ENCODE assay signal across 24 cellular contexts in genomic region chr14:96803958-96804357, GRCh38. TPM values are rescaled to one million over a fixed set of nuclear protein-coding genes. Genes with fewer than 3 reads are reported as not detected.
DNase-seq lines count a peak whose midpoint lies in the region; ATAC-seq and TF ChIP-seq lines count a peak whose summit lies in the region.
"Had no signal": no experiment of that assay in that cellular context is flagged by ENCODE, and none has a peak within 500 bp of the region (broad histone marks: within the 10 kb centered on the region; RNA-seq: fewer than 3 reads in every experiment).

No MANE protein-coding gene starts in this region.

- H3K9ac ChIP-seq in SK-N-SH (no peak overlapping the region), mesenchymal stem cell (ENCODE audit: low read length) (peak overlapping the region; percentile 29)
- H3K9ac ChIP-seq: parathyroid adenoma had no signal

- H2BK120ac ChIP-seq in mesenchymal stem cell (ENCODE audit: low read depth, low read length): no peak overlapping the region

- H4K91ac ChIP-seq in mesenchymal stem cell (ENCODE audit: low read length): no peak overlapping the region

- no peak overlapping the region for H4K8ac ChIP-seq in mesenchymal stem cell (ENCODE audit: low read length)

- TF ChIP-seq EP300 in SK-N-SH (IDR thresholded peaks at IDR 0.05; ENCODE audit: borderline replicate concordance in 1 of 2, low read depth in 1 of 2, low read length in 1 of 2): no peak

- no peaks in the 10 kb centered on the region for H3K9me2 ChIP-seq in SK-N-SH

- H3K27ac Mint-ChIP-seq in activated T-helper 17 cell treated with anti-CD3 and anti-CD28 coated beads, Interleukin-2, amount 50 U/mL, for 72 hours: peak overlapping the region; percentile 31
- H3K27ac Mint-ChIP-seq in WTC11: no peak overlapping the region; the same call in 1 of the 2 replicates
- H3K27ac Mint-ChIP-seq: activated naive CD4-positive, alpha-beta T cell treated with anti-CD3 and anti-CD28 coated beads, Interleukin-2, amount 10 ng/mL, durations not matched to agents 7 days and 5 days; H9 had no signal

- H3K27me3 Mint-ChIP-seq in activated T-helper 17 cell treated with anti-CD3 and anti-CD28 coated beads, Interleukin-2, amount 50 U/mL, for 72 hours: no peaks in the 10 kb centered on the region
- no peaks in the 10 kb centered on the region for H3K27me3 Mint-ChIP-seq in WTC11 (ENCODE audit: low read depth)
- H3K27me3 Mint-ChIP-seq: activated naive CD4-positive, alpha-beta T cell treated with anti-CD3 and anti-CD28 coated beads, Interleukin-2, amount 10 ng/mL, durations not matched to agents 7 days and 5 days had no signal

- no peaks in the 10 kb centered on the region for H3F3A ChIP-seq in SK-N-SH (replicated peaks; ENCODE audit: insufficient read depth)

- no peak overlapping the region for H2BK12ac ChIP-seq in mesenchymal stem cell (ENCODE audit: low read length in 2 of 2)

- 95% methylated on average over 2 of the region's 2 CpGs for WGBS in SK-N-SH (ENCODE audit: low lambda C conversion rate)
- WGBS in mesenchymal stem cell: 100% methylated on average over 1 of the region's 2 CpGs

- H3K4me1 Mint-ChIP-seq in activated T-helper 17 cell treated with anti-CD3 and anti-CD28 coated beads, Interleukin-2, amount 50 U/mL, for 72 hours: peaks cover 27% of the 10 kb centered on the region
- H3K4me1 Mint-ChIP-seq in WTC11: peaks cover 42% of the 10 kb centered on the region

- H4K20me1 ChIP-seq in SK-N-SH (ENCODE audit: insufficient read depth): peaks cover 3% of the 10 kb centered on the region; the same call in 1 of the 2 replicates

- peaks cover 96% of the 10 kb centered on the region for H3K79me2 ChIP-seq in SK-N-SH (ENCODE audit: insufficient read depth)

- no peak overlapping the region for H3K4ac ChIP-seq in mesenchymal stem cell (ENCODE audit: low read depth in 1 of 2, low read length in 2 of 2)

- H3K4me3 Mint-ChIP-seq in activated T-helper 17 cell treated with anti-CD3 and anti-CD28 coated beads, Interleukin-2, amount 50 U/mL, for 72 hours: peak overlapping the region; percentile 37
- H3K4me3 Mint-ChIP-seq in WTC11: no peak overlapping the region
- H3K4me3 Mint-ChIP-seq: activated naive CD4-positive, alpha-beta T cell treated with anti-CD3 and anti-CD28 coated beads, Interleukin-2, amount 10 ng/mL, durations not matched to agents 7 days and 5 days; H9 had no signal

- peak overlapping the region; percentile 31 for H3K4me2 ChIP-seq in SK-N-SH
- H3K4me2 ChIP-seq in mesenchymal stem cell (ENCODE audit: low read length, poor library complexity, severe bottlenecking): no peak overlapping the region
- H3K4me2 ChIP-seq: PC-9 had no signal

- ATAC-seq in SK-N-SH treated with all-trans-retinoic acid at 6 μM for 48 hours (no peak), GM18511 (IDR thresholded peaks at IDR 0.05; ENCODE audit: unreplicated experiment) (peak; percentile 47), GM21515 (IDR thresholded peaks at IDR 0.05; ENCODE audit: unreplicated experiment) (no peak), WTC11 (no peak)
- no peak for ATAC-seq in activated T-helper 17 cell treated with anti-CD3 and anti-CD28 coated beads, Interleukin-2, amount 50 U/mL, for 72 hours (replicated peaks)
- ATAC-seq: sciatic nerve had no signal

- no peak for TF ChIP-seq CTCF in SK-N-SH (IDR thresholded peaks at IDR 0.05)
- TF ChIP-seq CTCF in WTC11 (IDR thresholded peaks at IDR 0.05): no peak

- peaks cover 6% of the 10 kb centered on the region for H3K36me3 Mint-ChIP-seq in activated T-helper 17 cell treated with anti-CD3 and anti-CD28 coated beads, Interleukin-2, amount 50 U/mL, for 72 hours (ENCODE audit: low read depth)
- H3K36me3 Mint-ChIP-seq in WTC11: no peaks in the 10 kb centered on the region

- no peaks in the 10 kb centered on the region for H3K36me3 ChIP-seq in SK-N-SH (replicated peaks in 1 of 2; ENCODE audit: control insufficient read depth in 1 of 2, insufficient read depth in 2 of 2, low read length in 1 of 2)
- no peaks in the 10 kb centered on the region for H3K36me3 ChIP-seq in mesenchymal stem cell (ENCODE audit: control insufficient read depth in 1 of 2, insufficient read depth in 2 of 2, low read depth in 1 of 2, low read length in 2 of 2)
- H3K36me3 ChIP-seq: ascending aorta, tibial artery had no signal

- no peaks in the 10 kb centered on the region for H3K9me3 Mint-ChIP-seq in activated T-helper 17 cell treated with anti-CD3 and anti-CD28 coated beads, Interleukin-2, amount 50 U/mL, for 72 hours
- no peaks in the 10 kb centered on the region for H3K9me3 Mint-ChIP-seq in WTC11
- H3K9me3 Mint-ChIP-seq: activated naive CD4-positive, alpha-beta T cell treated with anti-CD3 and anti-CD28 coated beads, Interleukin-2, amount 10 ng/mL, durations not matched to agents 7 days and 5 days; H9 had no signal

- no peak overlapping the region for H2AK5ac ChIP-seq in mesenchymal stem cell (ENCODE audit: low read length, severe bottlenecking)

- H3K18ac ChIP-seq in mesenchymal stem cell (ENCODE audit: low read depth in 1 of 2, low read length in 2 of 2): no peak overlapping the region

- H3K27me3 ChIP-seq in SK-N-SH (ENCODE audit: insufficient read depth) (no peaks in the 10 kb centered on the region), mesenchymal stem cell (ENCODE audit: control insufficient read depth in 1 of 2, insufficient read depth in 1 of 2, low read length in 2 of 2) (no peaks in the 10 kb centered on the region)
- H3K27me3 ChIP-seq: ascending aorta, SJCRH30, tibial artery had no signal

- peaks cover 22% of the 10 kb centered on the region for H3K79me1 ChIP-seq in mesenchymal stem cell (replicated peaks; ENCODE audit: low read length, poor library complexity, severe bottlenecking)

- no peak overlapping the region for H3K23ac ChIP-seq in mesenchymal stem cell (ENCODE audit: low read length in 2 of 2)

- CTCF ChIA-PET in SK-N-SH (lab: Yijun Ruan, JAX) (no interaction called here), WTC11 (lab: Charles Lee) (no interaction called here)

- H2BK15ac ChIP-seq in mesenchymal stem cell (ENCODE audit: low read depth, poor library complexity, severe bottlenecking): no peak overlapping the region

- H3K4me1 ChIP-seq in SK-N-SH (ENCODE audit: control insufficient read depth in 1 of 2, insufficient read depth in 2 of 2, low read depth in 1 of 2, low read length in 1 of 2): peaks cover 4 to 6% of the 10 kb centered on the region in 2 experiments; a peak in 3 of 4 replicates
- no peaks in the 10 kb centered on the region for H3K4me1 ChIP-seq in mesenchymal stem cell (ENCODE audit: control insufficient read depth, insufficient read depth, low read depth, low read length)
- H3K4me1 ChIP-seq: ascending aorta, parathyroid adenoma, tibial artery had no signal

- no peak overlapping the region for H3K27ac ChIP-seq in SK-N-SH (ENCODE audit: low read depth in 2 of 2, low read length in 1 of 2)
- H3K27ac ChIP-seq in mesenchymal stem cell (ENCODE audit: low read length, poor library complexity, severe bottlenecking): no peak overlapping the region
- H3K27ac ChIP-seq: 22Rv1, ascending aorta, parathyroid adenoma, PC-9, tibial artery had no signal

- no peak for DNase-seq in SK-N-SH
- DNase-seq in mesenchymal stem cell: peak; percentile 34
- no peak for DNase-seq in NCI-H345 (lab: John Stamatoyannopoulos, UW)
- no peak for DNase-seq in WTC11 (ENCODE audit: low spot score)
- DNase-seq: activated CD4-positive, alpha-beta T cell treated with anti-CD3 and anti-CD28 coated beads for 1 hour; activated CD8-positive, alpha-beta memory T cell treated with anti-CD3 and anti-CD28 coated beads, Interleukin-2, amount 50 U/mL, for 4 hours; activated naive CD4-positive, alpha-beta T cell treated with anti-CD3 and anti-CD28 coated beads, Interleukin-2, amount 10 ng/mL, durations not matched to agents 7 days and 5 days; H9; NCI-H1417 treated with DMSO at 0.1 percent for 48 hours; NCI-H2171; NCI-H748 treated with DMSO at 0.1 percent for 48 hours; PC-9; SJCRH30; stimulated activated naive CD4-positive, alpha-beta T cell treated with Interleukin-2 at 50 U/mL for 16 hours; T1000; tibial artery had no signal

- POLR2A ChIA-PET in SK-N-SH (lab: Yijun Ruan, JAX) (no interaction called here), WTC11 (lab: Charles Lee) (no interaction called here)

- H2AFZ ChIP-seq in SK-N-SH (ENCODE audit: low read depth) (peak overlapping the region; percentile 4; the same call in 1 of the 2 replicates), mesenchymal stem cell (ENCODE audit: low read depth, low read length) (no peak overlapping the region)
- H2AFZ ChIP-seq: parathyroid adenoma, PC-9 had no signal

- H3K9me3 ChIP-seq in SK-N-SH: no peaks in the 10 kb centered on the region
- no peaks in the 10 kb centered on the region for H3K9me3 ChIP-seq in mesenchymal stem cell (ENCODE audit: control insufficient read depth, low read length)
- H3K9me3 ChIP-seq: ascending aorta, SJCRH30, tibial artery had no signal

- H3K4me3 ChIP-seq in SK-N-SH (ENCODE audit: low read depth in 2 of 2, low read length in 1 of 2): peak overlapping the region in 1 of 2 experiments; percentile 20; a peak in 1 of 4 replicates
- peak overlapping the region in 1 of 2 experiments; percentile 46 for H3K4me3 ChIP-seq in mesenchymal stem cell (ENCODE audit: insufficient read depth in 1 of 2, low read depth in 1 of 2, low read length in 2 of 2)
- H3K4me3 ChIP-seq: ascending aorta, PC-9, SJCRH30, tibial artery had no signal

- no peak for TF ChIP-seq RAD21 in SK-N-SH (IDR thresholded peaks at IDR 0.05; ENCODE audit: low read length)

- H3K14ac ChIP-seq in mesenchymal stem cell (ENCODE audit: low read length in 2 of 2): no peak overlapping the region

- H2BK5ac ChIP-seq in mesenchymal stem cell (ENCODE audit: low read depth, low read length, poor library complexity, severe bottlenecking): no peak overlapping the region

TF ChIP-seq in SK-N-SH, 30 proteins besides CTCF, POLR2A, EP300 and RAD21 (continues in another document):
- TF ChIP-seq NRF1 (IDR thresholded peaks at IDR 0.05; ENCODE audit: low read depth, low read length) (no peak), MXI1 (IDR thresholded peaks at IDR 0.05; ENCODE audit: low read depth, low read length) (no peak), RXRA (IDR thresholded peaks at IDR 0.05; ENCODE audit: borderline replicate concordance, low read depth) (no peak)

TF ChIP-seq in SK-N-SH treated with all-trans-retinoic acid at 6 μM for 48 hours, 23 proteins besides CTCF, POLR2A, EP300 and RAD21:
- TF ChIP-seq GLIS3 (CRISPR knock-in tag; IDR thresholded peaks at IDR 0.05) (no peak), RARB (CRISPR knock-in tag; IDR thresholded peaks at IDR 0.05) (no peak), CSDC2 (CRISPR knock-in tag; IDR thresholded peaks at IDR 0.05) (no peak)
TF ChIP-seq in SK-N-SH treated with all-trans-retinoic acid at 6 μM for 48 hours: peak in this region for 0.

TF ChIP-seq in WTC11, 78 proteins besides CTCF, POLR2A, EP300 and RAD21:
- TF ChIP-seq IRF2 (CRISPR knock-in tag; IDR thresholded peaks at IDR 0.05; ENCODE audit: borderline replicate concordance, low read depth) (no peak), FOXK1 (CRISPR knock-in tag; IDR thresholded peaks at IDR 0.05) (no peak)

RNA-seq across cellular contexts. Expression of gene VRK1, which starts 6.8 kb away (rescaled TPM):
- polyA plus RNA-seq in SK-N-SH (2012; rRNA removed): 8.6 and 9.1 TPM in 2 replicates
- 11.5 and 15.9 TPM in 2 replicates for polyA plus RNA-seq in SK-N-SH (2012; cell fraction: cytosol; rRNA removed)
- 3.9 and 6.4 TPM in 2 replicates for polyA plus RNA-seq in SK-N-SH (2012; cell fraction: nucleus; rRNA removed)
- total RNA-seq in activated T-helper 17 cell treated with anti-CD3 and anti-CD28 coated beads, Interleukin-2, amount 50 U/mL, for 72 hours: 10 to 100 TPM; 30.9 to 65.6 TPM
- 7.0 TPM for polyA plus RNA-seq in mesenchymal stem cell (2013, experiment 1 of 2)
- 6.9 TPM for polyA plus RNA-seq in mesenchymal stem cell (2013, experiment 2 of 2)
- total RNA-seq in WTC11 (2021): 67.3 to 73.6 TPM (median 69.6 TPM) in 3 replicates
